ENCODE assay signal across 9 cellular contexts in the genomic region with DNA sequence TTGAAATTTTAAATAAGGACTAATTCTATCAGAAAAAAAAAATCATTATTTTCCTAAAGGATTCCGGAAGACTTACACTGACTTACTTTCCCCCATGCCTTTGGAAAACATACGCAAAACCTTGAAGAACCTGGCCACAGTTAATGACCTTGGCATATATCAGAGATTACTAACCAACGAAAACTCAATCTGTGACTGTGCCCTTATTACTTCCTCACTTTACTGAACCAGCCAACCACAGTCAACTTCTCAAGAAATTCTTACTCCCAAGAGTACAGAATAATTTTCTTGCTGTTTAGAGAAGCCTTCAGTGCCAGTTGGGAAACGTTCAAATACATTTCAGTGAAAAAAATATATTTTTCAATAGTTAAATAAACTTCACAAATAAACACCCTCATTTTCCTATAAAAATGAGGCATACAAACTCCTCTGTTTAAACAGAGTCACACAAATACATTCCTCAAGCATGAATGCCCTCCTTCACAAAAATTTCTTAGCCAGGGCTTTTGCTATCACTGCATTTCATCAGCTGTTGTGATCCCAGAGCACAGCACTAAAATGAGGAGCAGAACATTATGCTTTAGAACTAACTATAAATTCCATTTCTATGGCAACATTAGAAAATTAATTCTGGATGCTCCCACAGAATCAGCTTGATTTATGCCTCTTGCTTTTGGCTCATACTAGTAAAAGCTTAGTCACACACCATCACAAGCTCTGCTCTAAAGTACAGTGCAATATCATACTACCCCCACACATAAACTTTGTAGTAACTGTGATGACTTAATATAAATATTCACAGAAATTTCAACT.
DNase-seq lines count a peak whose midpoint lies in the region; ATAC-seq and TF ChIP-seq lines count a peak whose summit lies in the region.
"Had no signal": no experiment of that assay in that cellular context is flagged by ENCODE, and none has a peak within 500 bp of the region (broad histone marks: within the 10 kb centered on the region; RNA-seq: fewer than 3 reads in every experiment).

No MANE protein-coding gene starts in this region.

- no peak for TF ChIP-seq POLR2A in breast epithelium (IDR thresholded peaks at IDR 0.05)

- DNase-seq in HCEC 1CT (peak; percentile 92), breast epithelium (ENCODE audit: low spot score in 2 of 2) (no peak), kidney glomerular epithelial cell (lab: John Stamatoyannopoulos, UW) (peak; percentile 73), NCI-H774 (lab: John Stamatoyannopoulos, UW) (no peak), NCI-H345 treated with DMSO at 0.1 percent for 48 hours (lab: John Stamatoyannopoulos, UW; ENCODE audit: unreplicated experiment) (no peak)
- DNase-seq: stimulated activated naive CD4-positive, alpha-beta T cell had no signal

- H3K4me1 ChIP-seq in breast epithelium (no peaks in the 10 kb centered on the region), subcutaneous abdominal adipose tissue (ENCODE audit: control insufficient read depth in 5 of 5, insufficient read depth in 5 of 5, low read length in 5 of 5) (peaks cover 6 to 33% (median 30%) of the 10 kb centered on the region in 5 donors)

- H3K4me3 ChIP-seq in breast epithelium = no peak overlapping the region
- H3K4me3 ChIP-seq in subcutaneous abdominal adipose tissue (ENCODE audit: low read depth in 1 of 5, low read length in 5 of 5) = no peak overlapping the region

- H3K36me3 ChIP-seq in breast epithelium = no peaks in the 10 kb centered on the region
- peaks cover 9 to 36% (median 25%) of the 10 kb centered on the region in 5 donors for H3K36me3 ChIP-seq in subcutaneous abdominal adipose tissue (ENCODE audit: control insufficient read depth in 5 of 5, insufficient read depth in 5 of 5, low read length in 5 of 5)

- H3K9ac ChIP-seq in subcutaneous abdominal adipose tissue (ENCODE audit: low read length in 5 of 5) = peak overlapping the region in 3 of 5 donors; percentile 5 to 21 (median 11)

- H3K27ac ChIP-seq in breast epithelium (peak overlapping the region; percentile 60), subcutaneous abdominal adipose tissue (ENCODE audit: low read depth, low read length) (peak overlapping the region; percentile 80)

- no peak for TF ChIP-seq CTCF in breast epithelium (IDR thresholded peaks at IDR 0.05)

- H3K27me3 ChIP-seq in breast epithelium = no peaks in the 10 kb centered on the region
- H3K27me3 ChIP-seq in subcutaneous abdominal adipose tissue (ENCODE audit: control insufficient read depth in 5 of 5, insufficient read depth in 4 of 5, low read length in 5 of 5) = no peaks in the 10 kb centered on the region

- H3K9me3 ChIP-seq in breast epithelium = no peaks in the 10 kb centered on the region
- no peaks in the 10 kb centered on the region for H3K9me3 ChIP-seq in subcutaneous abdominal adipose tissue (ENCODE audit: control insufficient read depth in 5 of 5, low read length in 5 of 5)

- ATAC-seq in HG02981 (IDR thresholded peaks at IDR 0.05; ENCODE audit: unreplicated experiment) (no peak), GM19397 (IDR thresholded peaks at IDR 0.05; ENCODE audit: unreplicated experiment) (no peak)

- intact Hi-C loops in breast epithelium (cut with DNase I; ENCODE audit: low total_unique reads) = no loop called here

Comparison
In these comparisons a context has a peak if more than half of its experiments do, and no peak if none do; other contexts are left out.
1. DNase-seq: peak in HCEC 1CT (single experiment) and kidney glomerular epithelial cell (single experiment); none in breast epithelium (0 of 2), NCI-H774 (single experiment) and NCI-H345 treated with DMSO at 0.1 percent for 48 hours (single experiment).